In genomic region chr2:160109939-160110673, GRCh38 we compare ENCODE assay signal across 9 cellular contexts.
DNase-seq lines count a peak whose midpoint lies in the region; ATAC-seq lines count a peak whose summit lies in the region.
"Had no signal": no experiment of that assay in that cellular context is flagged by ENCODE, and none has a peak within 500 bp of the region (broad histone marks: within the 10 kb centered on the region; RNA-seq: fewer than 3 reads in every experiment).

No MANE protein-coding gene starts in this region.

- H3K36me3 Mint-ChIP-seq in memory B cell, result no peaks in the 10 kb centered on the region

- no peak overlapping the region for H3K4me3 Mint-ChIP-seq in memory B cell
- H3K4me3 Mint-ChIP-seq: T-helper 1 cell treated with Interleukin-12 subunit alpha and Interleukin-12 subunit beta and Interleukin-4 antibody, amounts not matched to agents 30 μg/mL and 1 μg/mL, for 36 hours had no signal

- no peak overlapping the region for H3K27ac Mint-ChIP-seq in memory B cell
- H3K27ac Mint-ChIP-seq: T-helper 1 cell treated with Interleukin-12 subunit alpha and Interleukin-12 subunit beta and Interleukin-4 antibody, amounts not matched to agents 30 μg/mL and 1 μg/mL, for 36 hours had no signal

- H3K27me3 Mint-ChIP-seq in memory B cell, result peaks cover 9% of the 10 kb centered on the region

- ATAC-seq in GM18907 (IDR thresholded peaks at IDR 0.05; ENCODE audit: unreplicated experiment) (peak; percentile 84), HG03139 (IDR thresholded peaks at IDR 0.05; ENCODE audit: unreplicated experiment) (peak; percentile 78), memory B cell (ENCODE audit: low read depth) (peak; percentile 41)

- H3K9me3 Mint-ChIP-seq in memory B cell, result no peaks in the 10 kb centered on the region
- H3K9me3 Mint-ChIP-seq: T-helper 1 cell treated with Interleukin-12 subunit alpha and Interleukin-12 subunit beta and Interleukin-4 antibody, amounts not matched to agents 30 μg/mL and 1 μg/mL, for 36 hours had no signal

- peak in 9 of 14 donors; percentile 1 to 34 (median 18) for DNase-seq in C1 segment of cervical spinal cord (lab: John Stamatoyannopoulos, UW)
- DNase-seq in NCI-H345 treated with DMSO at 0.1 percent for 48 hours (lab: John Stamatoyannopoulos, UW; ENCODE audit: unreplicated experiment), result peak; percentile 7
- DNase-seq in activated CD4-positive, alpha-beta T cell treated with anti-CD3 and anti-CD28 coated beads for 4 hours, result peak; percentile 47 to 49
- peak; percentile 8 for DNase-seq in effector CD8-positive, alpha-beta T cell (lab: John Stamatoyannopoulos, UW)
- DNase-seq in memory B cell (ENCODE audit: low spot score in 2 of 2), result peak in 1 of 2 donors; percentile 7
- DNase-seq in stimulated activated CD8-positive, alpha-beta memory T cell treated with anti-CD3 and anti-CD28 coated beads, Interleukin-7, amount 100 ng/mL, for 24 hours (ENCODE audit: low read depth), result peak; percentile 12

- no peaks in the 10 kb centered on the region for H3K4me1 Mint-ChIP-seq in memory B cell
